ENCODE assay signal across 1 cellular context in the genomic region with DNA sequence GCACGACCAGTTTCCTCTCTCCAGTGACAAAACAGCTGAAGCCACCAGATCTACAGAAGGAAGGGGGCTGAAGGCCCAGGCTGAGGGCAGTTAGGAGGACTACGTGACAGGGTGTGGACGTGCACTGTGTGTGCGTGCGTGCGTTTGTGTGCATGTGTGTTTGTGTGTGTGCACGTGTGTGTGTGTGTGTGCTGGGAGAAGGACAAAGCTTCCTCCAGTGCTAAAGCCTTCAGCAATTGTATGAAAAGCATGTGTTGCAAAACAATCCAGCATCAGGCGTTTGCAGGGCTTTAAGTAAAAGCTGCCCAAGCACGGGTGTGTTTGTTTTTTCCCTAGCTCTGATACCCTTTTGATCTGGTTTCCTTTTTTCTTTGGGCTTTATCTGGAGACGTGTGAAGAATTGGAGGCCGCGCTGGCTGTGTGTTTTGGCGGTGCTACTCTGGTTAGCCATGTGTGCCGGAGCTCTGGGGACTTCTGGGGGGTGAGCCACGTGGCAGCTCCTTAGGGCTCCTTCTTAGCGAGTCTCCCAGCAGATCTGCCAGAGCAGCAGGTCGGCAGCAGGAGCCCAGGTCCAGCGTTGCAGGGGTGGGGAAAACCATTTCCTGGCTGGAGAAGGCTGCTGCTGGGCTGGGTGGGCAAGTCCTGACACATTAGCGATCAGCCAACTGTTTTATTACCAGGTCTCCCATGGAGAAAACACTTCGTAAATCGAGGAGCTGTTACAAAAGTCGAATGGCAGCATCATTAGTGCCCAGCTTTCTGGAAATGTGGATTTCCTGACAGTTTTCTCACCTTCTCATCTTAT.
TF ChIP-seq lines count a peak whose summit lies in the region.

No MANE protein-coding gene starts in this region.

TF ChIP-seq in HepG2, 621 proteins besides CTCF, POLR2A, EP300 and RAD21 (continued from another document and continues in another):
- TF ChIP-seq, protein P1, sequence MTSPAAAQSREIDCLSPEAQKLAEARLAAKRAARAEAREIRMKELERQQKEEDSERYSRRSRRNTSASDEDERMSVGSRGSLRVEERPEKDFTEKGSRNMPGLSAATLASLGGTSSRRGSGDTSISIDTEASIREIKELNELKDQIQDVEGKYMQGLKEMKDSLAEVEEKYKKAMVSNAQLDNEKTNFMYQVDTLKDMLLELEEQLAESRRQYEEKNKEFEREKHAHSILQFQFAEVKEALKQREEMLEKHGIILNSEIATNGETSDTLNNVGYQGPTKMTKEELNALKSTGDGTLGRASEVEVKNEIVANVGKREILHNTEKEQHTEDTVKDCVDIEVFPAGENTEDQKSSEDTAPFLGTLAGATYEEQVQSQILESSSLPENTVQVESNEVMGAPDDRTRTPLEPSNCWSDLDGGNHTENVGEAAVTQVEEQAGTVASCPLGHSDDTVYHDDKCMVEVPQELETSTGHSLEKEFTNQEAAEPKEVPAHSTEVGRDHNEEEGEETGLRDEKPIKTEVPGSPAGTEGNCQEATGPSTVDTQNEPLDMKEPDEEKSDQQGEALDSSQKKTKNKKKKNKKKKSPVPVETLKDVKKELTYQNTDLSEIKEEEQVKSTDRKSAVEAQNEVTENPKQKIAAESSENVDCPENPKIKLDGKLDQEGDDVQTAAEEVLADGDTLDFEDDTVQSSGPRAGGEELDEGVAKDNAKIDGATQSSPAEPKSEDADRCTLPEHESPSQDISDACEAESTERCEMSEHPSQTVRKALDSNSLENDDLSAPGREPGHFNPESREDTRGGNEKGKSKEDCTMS (CRISPR knock-in tag; conservative IDR thresholded peaks at IDR 0.05) = no peak
- TF ChIP-seq SIX1 (CRISPR knock-in tag; IDR thresholded peaks at IDR 0.05; ENCODE audit: borderline replicate concordance) (peak; percentile 23; the same call in 1 of the 2 replicates), ZBTB43 (CRISPR knock-in tag; conservative IDR thresholded peaks at IDR 0.05) (peak; percentile 77; the same call in 1 of the 2 replicates), ZNF354B (CRISPR knock-in tag; IDR thresholded peaks at IDR 0.05) (no peak), ATF7-NPFF (CRISPR knock-in tag; IDR thresholded peaks at IDR 0.05; ENCODE audit: low read depth) (peak; percentile 32; the same call in 1 of the 2 replicates), ZNF563 (CRISPR knock-in tag; IDR thresholded peaks at IDR 0.05) (no peak), TMF1 (CRISPR knock-in tag; IDR thresholded peaks at IDR 0.05; ENCODE audit: low read depth) (no peak), ZNF572 (CRISPR knock-in tag; IDR thresholded peaks at IDR 0.05) (0 out of 2 replicates have a peak, but pooled peaks have one; percentile 20), TCF7 (IDR thresholded peaks at IDR 0.05; ENCODE audit: low read depth) (peak; percentile 64), RBAK (CRISPR knock-in tag; IDR thresholded peaks at IDR 0.05) (peak; percentile 64; the same call in 1 of the 2 replicates), PITX1 (CRISPR knock-in tag; IDR thresholded peaks at IDR 0.05) (peak; percentile 85), RARG (CRISPR knock-in tag; IDR thresholded peaks at IDR 0.05; ENCODE audit: low read depth) (no peak), KDM5B (CRISPR knock-in tag; IDR thresholded peaks at IDR 0.05; ENCODE audit: borderline replicate concordance) (peak; percentile 23; the same call in 1 of the 2 replicates), HNRNPLL (IDR thresholded peaks at IDR 0.05; ENCODE audit: low read depth, low read length, poor library complexity, severe bottlenecking) (no peak), ZFYVE20 (CRISPR knock-in tag; IDR thresholded peaks at IDR 0.05; ENCODE audit: borderline replicate concordance, low read depth) (no peak), HMG20B (CRISPR knock-in tag; conservative IDR thresholded peaks at IDR 0.05) (0 out of 2 replicates have a peak, but pooled peaks have one; percentile 40), SAP130 (CRISPR knock-in tag; IDR thresholded peaks at IDR 0.05; ENCODE audit: low read depth) (peak; percentile 39; the same call in 1 of the 2 replicates), REST (IDR thresholded peaks at IDR 0.05; ENCODE audit: borderline replicate concordance in 1 of 2, low read depth in 1 of 2, low read length in 2 of 2) (0 out of 4 replicates have a peak, but pooled peaks of 1 of the 2 experiments have one; percentile 7), NFKB2 (CRISPR knock-in tag; IDR thresholded peaks at IDR 0.05; ENCODE audit: borderline replicate concordance) (0 out of 2 replicates have a peak, but pooled peaks have one; percentile 34), GATA4 (IDR thresholded peaks at IDR 0.05; ENCODE audit: borderline replicate concordance, low read depth) (peak; percentile 66; the same call in 1 of the 2 replicates), FOXA3 (CRISPR knock-in tag; IDR thresholded peaks at IDR 0.05) (peak; percentile 39; the same call in 1 of the 2 replicates), SOX6 (IDR thresholded peaks at IDR 0.05) (no peak), SOX6 (CRISPR knock-in tag; IDR thresholded peaks at IDR 0.05) (peak; percentile 97), CHCHD3 (CRISPR knock-in tag; IDR thresholded peaks at IDR 0.05) (0 out of 2 replicates have a peak, but pooled peaks have one; percentile 32), ZNF724P (CRISPR knock-in tag; IDR thresholded peaks at IDR 0.05; ENCODE audit: borderline replicate concordance) (no peak), ZNF646 (CRISPR knock-in tag; IDR thresholded peaks at IDR 0.05) (peak; percentile 83; the same call in 1 of the 2 replicates), KLF11 (CRISPR knock-in tag; IDR thresholded peaks at IDR 0.05) (no peak), DNMT1 (CRISPR knock-in tag; IDR thresholded peaks at IDR 0.05) (no peak), ZNF737 (CRISPR knock-in tag; IDR thresholded peaks at IDR 0.05; ENCODE audit: borderline replicate concordance) (no peak), ZBTB10 (CRISPR knock-in tag; IDR thresholded peaks at IDR 0.05; ENCODE audit: borderline replicate concordance) (no peak), MED1 (CRISPR knock-in tag; IDR thresholded peaks at IDR 0.05) (peak; percentile 58), KDM1A (CRISPR knock-in tag; IDR thresholded peaks at IDR 0.05) (no peak), NR2F6 (IDR thresholded peaks at IDR 0.05) (peak; percentile 42; the same call in 1 of the 2 replicates), NR2F6 (CRISPR knock-in tag; IDR thresholded peaks at IDR 0.05) (no peak), SALL1 (CRISPR knock-in tag; IDR thresholded peaks at IDR 0.05) (peak; percentile 74), ZNF292 (CRISPR knock-in tag; IDR thresholded peaks at IDR 0.05; ENCODE audit: borderline replicate concordance, low read depth) (peak; percentile 45; the same call in 1 of the 2 replicates), SAFB2 (CRISPR knock-in tag; IDR thresholded peaks at IDR 0.05; ENCODE audit: borderline replicate concordance, low read depth) (no peak), HCFC1 (IDR thresholded peaks at IDR 0.05; ENCODE audit: low read depth, low read length) (no peak), RBM22 (optimal IDR thresholded peaks at IDR 0.05; ENCODE audit: low read length) (peak; percentile 65), ZNF616 (CRISPR knock-in tag; IDR thresholded peaks at IDR 0.05; ENCODE audit: low read depth) (no peak), AKAP8 (CRISPR knock-in tag; IDR thresholded peaks at IDR 0.05) (no peak), NCOR1 (IDR thresholded peaks at IDR 0.05; ENCODE audit: borderline replicate concordance, low read length) (peak; percentile 53; the same call in 1 of the 2 replicates), ETS1 (CRISPR knock-in tag; IDR thresholded peaks at IDR 0.05) (no peak)
